Comparison of ENCODE assay signal across 24 cellular contexts in genomic region chr18:48017625-48018024, GRCh38.
DNase-seq lines count a peak whose midpoint lies in the region; ATAC-seq, FAIRE-seq and TF ChIP-seq lines count a peak whose summit lies in the region.
"Had no signal": no experiment of that assay in that cellular context is flagged by ENCODE, and none has a peak within 500 bp of the region (broad histone marks: within the 10 kb centered on the region; RNA-seq: fewer than 3 reads in every experiment).

No MANE protein-coding gene starts in this region.

- H3K23ac ChIP-seq in IMR-90 (ENCODE audit: low read depth, low read length): no peak overlapping the region

- H4K91ac ChIP-seq in IMR-90 (ENCODE audit: insufficient read depth, low read depth, low read length): no peak overlapping the region

- H3K9ac ChIP-seq in IMR-90 (ENCODE audit: low read depth, low read length): no peak overlapping the region
- H3K9ac ChIP-seq in HepG2 (ENCODE audit: insufficient read depth, low read depth, low read length): no peak overlapping the region
- H3K9ac ChIP-seq: neural progenitor cell, SK-N-SH had no signal

- no peak for TF ChIP-seq RAD21 in IMR-90 (IDR thresholded peaks at IDR 0.05; ENCODE audit: low read length)
- no peak for TF ChIP-seq RAD21 in HepG2 (CRISPR knock-in tag; IDR thresholded peaks at IDR 0.05)

- TF ChIP-seq CTCF in IMR-90 (conservative IDR thresholded peaks at IDR 0.05; ENCODE audit: low read depth, low read length) (no peak), esophagus muscularis mucosa (IDR thresholded peaks at IDR 0.05) (no peak), HepG2 (CRISPR knock-in tag; IDR thresholded peaks at IDR 0.05) (no peak), testis (IDR thresholded peaks at IDR 0.05) (no peak)

- no peak overlapping the region for H2BK120ac ChIP-seq in IMR-90 (ENCODE audit: low read depth, low read length)

- H4K5ac ChIP-seq in IMR-90 (ENCODE audit: low read depth, low read length): no peak overlapping the region

- no peak for FAIRE-seq in HepG2 (lab: Jason Lieb, UNC)
- FAIRE-seq: GM19239, H1, keratinocyte had no signal

- no peak overlapping the region for H3K4ac ChIP-seq in IMR-90 (ENCODE audit: low read depth, low read length)

- H3K79me2 ChIP-seq in HepG2 (ENCODE audit: insufficient read depth, low read length): no peaks in the 10 kb centered on the region

- peak; percentile 40 for TF ChIP-seq EP300 in esophagus muscularis mucosa (IDR thresholded peaks at IDR 0.05)
- no peak for TF ChIP-seq EP300 in HepG2 (IDR thresholded peaks at IDR 0.05; ENCODE audit: low read depth in 2 of 2, low read length in 2 of 2)
- no peak for TF ChIP-seq EP300 in HepG2 (CRISPR knock-in tag; IDR thresholded peaks at IDR 0.05; ENCODE audit: borderline replicate concordance)

- no peak overlapping the region for H2BK15ac ChIP-seq in IMR-90 (ENCODE audit: low read depth, low read length)

- H2AK9ac ChIP-seq in IMR-90 (replicated peaks; ENCODE audit: low read depth, low read length, poor library complexity): no peak overlapping the region

- H4K8ac ChIP-seq in IMR-90 (ENCODE audit: low read depth in 2 of 2, low read length in 2 of 2): no peak overlapping the region

- CTCF ChIA-PET in IMR-90 (lab: Yijun Ruan, JAX): no interaction called here
- CTCF ChIA-PET in HepG2 (lab: Yijun Ruan, JAX; ENCODE audit: low intra/inter-chr PET ratio, low total read pairs): no interaction called here

- WGBS in IMR-90 (ENCODE audit: extremely low coverage in 2 of 2, insufficient read length in 1 of 2), 2 experiments: no CpG with 5 or more reads among the region's 3 CpGs
- 74% methylated on average over 3 of the region's 3 CpGs for WGBS in esophagus muscularis mucosa
- 67% methylated on average over 3 of the region's 3 CpGs for WGBS in HepG2 (ENCODE audit: low lambda C conversion rate)
- WGBS in testis, 2 donors: 84 to 90% methylated on average over 3 of the region's 3 CpGs

- H3K27ac ChIP-seq in IMR-90 (ENCODE audit: insufficient read depth, low read length) (no peak overlapping the region), esophagus muscularis mucosa (replicated peaks in 1 of 4) (no peak overlapping the region), HepG2 (ENCODE audit: extremely low read length, insufficient read depth, low read length) (no peak overlapping the region), testis (no peak overlapping the region)
- H3K27ac ChIP-seq: colonic mucosa, foreskin keratinocyte, neural progenitor cell, RWPE1, thoracic aorta, VCaP had no signal

- H3K4me1 ChIP-seq in IMR-90 (ENCODE audit: control insufficient read depth, insufficient read depth, low read length) (no peaks in the 10 kb centered on the region), esophagus muscularis mucosa (peaks cover under 1 to 17% (median 12%) of the 10 kb centered on the region in 4 donors), HepG2 (ENCODE audit: insufficient read depth, low read length) (no peaks in the 10 kb centered on the region), testis (peaks cover 5% of the 10 kb centered on the region)
- H3K4me1 ChIP-seq: BE2C, colonic mucosa had no signal

- dilution Hi-C loops in IMR-90 (cut with HindIII; ENCODE audit: low sequenced_read_pairs, unreplicated experiment): no loop called here

- POLR2A ChIA-PET in IMR-90 (lab: Charles Lee; ENCODE audit: unreplicated experiment) (no interaction called here), HepG2 (lab: Yijun Ruan, JAX) (no interaction called here)

- H3K4me3 ChIP-seq in IMR-90 (ENCODE audit: insufficient read depth, low read depth, low read length): no peak overlapping the region
- H3K4me3 ChIP-seq in esophagus muscularis mucosa: no peak overlapping the region
- H3K4me3 ChIP-seq in HepG2 (replicated peaks in 1 of 3; ENCODE audit: insufficient read depth in 1 of 3, low read depth in 2 of 3, low read length in 3 of 3): no peak overlapping the region
- no peak overlapping the region for H3K4me3 ChIP-seq in testis
- H3K4me3 ChIP-seq: colonic mucosa, neural progenitor cell, thoracic aorta had no signal

- no peak overlapping the region for H2BK5ac ChIP-seq in IMR-90 (ENCODE audit: low read depth, low read length, poor library complexity, severe bottlenecking)

- H3K9me1 ChIP-seq in IMR-90 (ENCODE audit: insufficient read depth, low read length): no peaks in the 10 kb centered on the region

- H4K20me1 ChIP-seq in IMR-90 (ENCODE audit: insufficient read depth, low read length): no peaks in the 10 kb centered on the region
- H4K20me1 ChIP-seq in HepG2 (ENCODE audit: insufficient read depth, low read length): no peaks in the 10 kb centered on the region

- H3K79me1 ChIP-seq in IMR-90 (ENCODE audit: low read depth in 1 of 2, low read length in 2 of 2): no peaks in the 10 kb centered on the region

- no peak overlapping the region for H3K18ac ChIP-seq in IMR-90 (ENCODE audit: low read depth, low read length)

- H3K27me3 ChIP-seq in IMR-90 (ENCODE audit: control insufficient read depth, insufficient read depth, low read length) (peaks cover 20% of the 10 kb centered on the region), esophagus muscularis mucosa (peaks cover 0 to 14% (median 0%) of the 10 kb centered on the region in 4 donors), HepG2 (ENCODE audit: control insufficient read depth in 1 of 2, insufficient read depth in 2 of 2, low read length in 2 of 2) (peaks cover 2 to 12% of the 10 kb centered on the region in 2 experiments; a peak in 2 of 5 replicates), testis (no peaks in the 10 kb centered on the region)
- H3K27me3 ChIP-seq: BE2C, colonic mucosa, neural progenitor cell had no signal

- H3K36me3 ChIP-seq in IMR-90 (ENCODE audit: control insufficient read depth, insufficient read depth, low read length) (no peaks in the 10 kb centered on the region), esophagus muscularis mucosa (no peaks in the 10 kb centered on the region), HepG2 (replicated peaks in 1 of 2; ENCODE audit: control insufficient read depth in 1 of 2, insufficient read depth in 2 of 2, low read length in 2 of 2) (no peaks in the 10 kb centered on the region), testis (ENCODE audit: low read depth, missing control alignments) (no peaks in the 10 kb centered on the region)
- H3K36me3 ChIP-seq: BE2C, colonic mucosa, neural progenitor cell, thoracic aorta had no signal

- H2AK5ac ChIP-seq in IMR-90 (ENCODE audit: low read depth, low read length): no peak overlapping the region

- no peak overlapping the region for H3K56ac ChIP-seq in IMR-90 (ENCODE audit: extremely low read depth, insufficient read depth, low read length)

- TF ChIP-seq POLR2A in IMR-90 (IDR thresholded peaks at IDR 0.05; ENCODE audit: low read depth, low read length) (no peak), esophagus muscularis mucosa (IDR thresholded peaks at IDR 0.05; ENCODE audit: low read depth) (no peak), HepG2 (IDR thresholded peaks at IDR 0.05; ENCODE audit: insufficient read depth in 1 of 2, low read depth in 2 of 2, low read length in 2 of 2) (no peak), testis (IDR thresholded peaks at IDR 0.05) (no peak)

- no peak for ATAC-seq in IMR-90 (ENCODE audit: low read depth)
- peak; percentile 37; the same call in 1 of the 3 replicates for ATAC-seq in HepG2
- no peak for ATAC-seq in HG03520 (IDR thresholded peaks at IDR 0.05; ENCODE audit: unreplicated experiment)
- ATAC-seq: foreskin keratinocyte had no signal

- DNase-seq in IMR-90 (peak; percentile 16), esophagus muscularis mucosa (ENCODE audit: extremely low spot score) (no peak), HepG2 (ENCODE audit: low spot score) (no peak), testis (peak; percentile 7), NCI-H446 treated with DMSO at 0.1 percent for 48 hours (lab: John Stamatoyannopoulos, UW) (no peak), CD1c-positive myeloid dendritic cell (ENCODE audit: extremely low spot score) (no peak)
- DNase-seq: activated CD4-positive, alpha-beta T cell treated with anti-CD3 and anti-CD28 coated beads, Interleukin-2, amount 10 ng/mL, durations not matched to agents 7 days and 5 days; BE2C; colonic mucosa; EL; foreskin keratinocyte; hypothalamus; NCI-H1105 treated with DMSO at 0.1 percent for 48 hours; NCI-H2107; NCI-H524 treated with DMSO at 0.1 percent for 48 hours; SK-N-SH had no signal

- no peak overlapping the region for H2AFZ ChIP-seq in IMR-90 (replicated peaks; ENCODE audit: low read length, poor library complexity)
- H2AFZ ChIP-seq in HepG2 (ENCODE audit: low read length): no peak overlapping the region
- H2AFZ ChIP-seq: neural progenitor cell had no signal

- H3K9me3 ChIP-seq in IMR-90 (ENCODE audit: control insufficient read depth, insufficient read depth, low read length) (no peaks in the 10 kb centered on the region), esophagus muscularis mucosa (no peaks in the 10 kb centered on the region), HepG2 (ENCODE audit: low read length) (no peaks in the 10 kb centered on the region), testis (no peaks in the 10 kb centered on the region)
- H3K9me3 ChIP-seq: BE2C, colonic mucosa, SK-N-SH, thoracic aorta had no signal

- intact Hi-C loops in IMR-90 (cut with micrococcal nuclease) (loop anchor here (10.0 kb wide), 1 partner anchor 57 kb away; no protein-coding TSS in a partner anchor), esophagus muscularis mucosa (cut with DNase I) (no loop called here), HepG2 (cut with micrococcal nuclease; ENCODE audit: unreplicated experiment) (no loop called here), testis (cut with DNase I; ENCODE audit: low total_unique reads) (no loop called here)

- no TSS peak for BruUV-seq in IMR-90 (replicated peaks; lab: Mats Ljungman, UMichigan)
- no TSS peak for BruUV-seq in HepG2 (replicated peaks; lab: Mats Ljungman, UMichigan)

- H3K4me2 ChIP-seq in IMR-90 (ENCODE audit: low read depth, low read length) (no peak overlapping the region), HepG2 (ENCODE audit: low read depth, low read length) (no peak overlapping the region)
- H3K4me2 ChIP-seq: neural progenitor cell, SK-N-SH had no signal

- in situ Hi-C loops in IMR-90 (cut with MboI; ENCODE audit: low sequenced_read_pairs) (no loop called here), HepG2 (cut with HindIII; ENCODE audit: extremely low pct_ligation_motif_present, low pct_unique_long_range_greater_than_20kb) (no loop called here)

- H2BK20ac ChIP-seq in IMR-90 (ENCODE audit: low read depth, low read length): no peak overlapping the region

- no peak overlapping the region for H3K14ac ChIP-seq in IMR-90 (replicated peaks; ENCODE audit: low read depth, low read length)

TF ChIP-seq in IMR-90, 13 proteins besides CTCF, POLR2A, EP300 and RAD21:
- TF ChIP-seq CEBPB (IDR thresholded peaks at IDR 0.05; ENCODE audit: low read depth, low read length) (peak; percentile 63), MAFK (IDR thresholded peaks at IDR 0.05; ENCODE audit: low read depth, low read length) (no peak), SMC3 (IDR thresholded peaks at IDR 0.05; ENCODE audit: low read depth, low read length) (no peak)

Comparison
In these comparisons a context has a peak if more than half of its experiments do, and no peak if none do; other contexts are left out.
1. DNase-seq: peak in IMR-90 (single experiment) and testis (single experiment); none in esophagus muscularis mucosa (single experiment), HepG2 (single experiment), NCI-H446 treated with DMSO at 0.1 percent for 48 hours (single experiment) and CD1c-positive myeloid dendritic cell (single experiment).